In the genomic region with DNA sequence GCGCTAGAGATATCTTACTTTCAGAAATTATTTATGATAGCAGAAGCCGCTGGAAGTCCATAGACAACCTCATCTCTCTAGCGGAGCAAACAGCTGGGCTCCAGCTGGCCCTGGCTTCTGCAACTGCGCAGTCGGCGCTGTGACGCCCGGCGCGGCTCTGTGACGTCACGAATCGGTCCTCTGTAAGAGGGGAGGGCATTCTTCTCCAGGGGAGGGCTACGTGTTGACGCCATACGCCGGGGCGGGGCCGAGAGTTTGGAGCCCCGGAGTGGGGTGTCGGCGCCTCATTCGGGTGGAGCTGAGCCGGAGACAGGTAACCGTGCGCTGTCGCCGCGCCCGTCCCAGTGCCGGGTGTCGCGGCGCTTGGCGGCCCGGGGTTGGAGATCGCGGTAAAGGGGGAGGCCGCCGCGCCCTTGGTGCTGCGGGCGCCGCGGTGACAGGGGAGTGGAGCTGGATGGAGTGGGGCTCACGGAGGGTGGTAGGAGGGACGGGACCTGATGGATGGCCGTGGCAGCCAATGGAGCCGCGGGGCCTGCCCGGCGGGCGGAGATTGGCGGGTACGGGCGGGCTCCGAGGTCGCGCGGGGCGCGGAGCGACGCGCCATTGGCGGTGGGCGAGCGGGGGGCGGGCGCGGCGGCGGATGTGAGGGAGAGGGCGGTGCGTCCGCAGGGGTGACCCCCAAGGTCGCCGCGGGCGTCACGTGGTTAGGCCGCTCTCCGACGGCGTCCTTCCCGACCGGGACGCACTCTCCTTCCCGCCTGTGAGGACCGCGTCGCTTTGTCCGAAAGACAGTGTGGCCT, we compare ENCODE assay signal across 1 cellular context.
TF ChIP-seq lines count a peak whose summit lies in the region.

A gene (plus strand): TSS at position 287 of the 800 bp plus-strand sequence. CDS start 17,717 bp downstream, outside the sequence.

TF ChIP-seq in HepG2, 621 proteins besides CTCF, POLR2A, EP300 and RAD21 (continued from another document and continues in another):
- TF ChIP-seq, protein P1, sequence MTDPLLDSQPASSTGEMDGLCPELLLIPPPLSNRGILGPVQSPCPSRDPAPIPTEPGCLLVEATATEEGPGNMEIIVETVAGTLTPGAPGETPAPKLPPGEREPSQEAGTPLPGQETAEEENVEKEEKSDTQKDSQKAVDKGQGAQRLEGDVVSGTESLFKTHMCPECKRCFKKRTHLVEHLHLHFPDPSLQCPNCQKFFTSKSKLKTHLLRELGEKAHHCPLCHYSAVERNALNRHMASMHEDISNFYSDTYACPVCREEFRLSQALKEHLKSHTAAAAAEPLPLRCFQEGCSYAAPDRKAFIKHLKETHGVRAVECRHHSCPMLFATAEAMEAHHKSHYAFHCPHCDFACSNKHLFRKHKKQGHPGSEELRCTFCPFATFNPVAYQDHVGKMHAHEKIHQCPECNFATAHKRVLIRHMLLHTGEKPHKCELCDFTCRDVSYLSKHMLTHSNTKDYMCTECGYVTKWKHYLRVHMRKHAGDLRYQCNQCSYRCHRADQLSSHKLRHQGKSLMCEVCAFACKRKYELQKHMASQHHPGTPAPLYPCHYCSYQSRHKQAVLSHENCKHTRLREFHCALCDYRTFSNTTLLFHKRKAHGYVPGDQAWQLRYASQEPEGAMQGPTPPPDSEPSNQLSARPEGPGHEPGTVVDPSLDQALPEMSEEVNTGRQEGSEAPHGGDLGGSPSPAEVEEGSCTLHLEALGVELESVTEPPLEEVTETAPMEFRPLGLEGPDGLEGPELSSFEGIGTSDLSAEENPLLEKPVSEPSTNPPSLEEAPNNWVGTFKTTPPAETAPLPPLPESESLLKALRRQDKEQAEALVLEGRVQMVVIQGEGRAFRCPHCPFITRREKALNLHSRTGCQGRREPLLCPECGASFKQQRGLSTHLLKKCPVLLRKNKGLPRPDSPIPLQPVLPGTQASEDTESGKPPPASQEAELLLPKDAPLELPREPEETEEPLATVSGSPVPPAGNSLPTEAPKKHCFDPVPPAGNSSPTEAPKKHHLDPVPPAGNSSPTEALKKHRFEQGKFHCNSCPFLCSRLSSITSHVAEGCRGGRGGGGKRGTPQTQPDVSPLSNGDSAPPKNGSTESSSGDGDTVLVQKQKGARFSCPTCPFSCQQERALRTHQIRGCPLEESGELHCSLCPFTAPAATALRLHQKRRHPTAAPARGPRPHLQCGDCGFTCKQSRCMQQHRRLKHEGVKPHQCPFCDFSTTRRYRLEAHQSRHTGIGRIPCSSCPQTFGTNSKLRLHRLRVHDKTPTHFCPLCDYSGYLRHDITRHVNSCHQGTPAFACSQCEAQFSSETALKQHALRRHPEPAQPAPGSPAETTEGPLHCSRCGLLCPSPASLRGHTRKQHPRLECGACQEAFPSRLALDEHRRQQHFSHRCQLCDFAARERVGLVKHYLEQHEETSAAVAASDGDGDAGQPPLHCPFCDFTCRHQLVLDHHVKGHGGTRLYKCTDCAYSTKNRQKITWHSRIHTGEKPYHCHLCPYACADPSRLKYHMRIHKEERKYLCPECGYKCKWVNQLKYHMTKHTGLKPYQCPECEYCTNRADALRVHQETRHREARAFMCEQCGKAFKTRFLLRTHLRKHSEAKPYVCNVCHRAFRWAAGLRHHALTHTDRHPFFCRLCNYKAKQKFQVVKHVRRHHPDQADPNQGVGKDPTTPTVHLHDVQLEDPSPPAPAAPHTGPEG (CRISPR knock-in tag; IDR thresholded peaks at IDR 0.05), result 0 out of 2 replicates have a peak, but pooled peaks have one; percentile 5
- TF ChIP-seq, protein P2, sequence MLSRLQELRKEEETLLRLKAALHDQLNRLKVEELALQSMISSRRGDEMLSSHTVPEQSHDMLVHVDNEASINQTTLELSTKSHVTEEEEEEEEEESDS (CRISPR knock-in tag; IDR thresholded peaks at IDR 0.05; ENCODE audit: borderline replicate concordance), result no peak
- 0 out of 2 replicates have a peak, but pooled peaks have one; percentile 31 for TF ChIP-seq ZNF713 (CRISPR knock-in tag; IDR thresholded peaks at IDR 0.05)
- peak; percentile 46; the same call in 1 of the 2 replicates for TF ChIP-seq KDM3A (CRISPR knock-in tag; IDR thresholded peaks at IDR 0.05; ENCODE audit: low read depth)
- TF ChIP-seq ZNF251 (CRISPR knock-in tag; IDR thresholded peaks at IDR 0.05), result no peak
- TF ChIP-seq MED8 (CRISPR knock-in tag; IDR thresholded peaks at IDR 0.05; ENCODE audit: insufficient replicate concordance), result peak; percentile 36
- TF ChIP-seq, protein P3, sequence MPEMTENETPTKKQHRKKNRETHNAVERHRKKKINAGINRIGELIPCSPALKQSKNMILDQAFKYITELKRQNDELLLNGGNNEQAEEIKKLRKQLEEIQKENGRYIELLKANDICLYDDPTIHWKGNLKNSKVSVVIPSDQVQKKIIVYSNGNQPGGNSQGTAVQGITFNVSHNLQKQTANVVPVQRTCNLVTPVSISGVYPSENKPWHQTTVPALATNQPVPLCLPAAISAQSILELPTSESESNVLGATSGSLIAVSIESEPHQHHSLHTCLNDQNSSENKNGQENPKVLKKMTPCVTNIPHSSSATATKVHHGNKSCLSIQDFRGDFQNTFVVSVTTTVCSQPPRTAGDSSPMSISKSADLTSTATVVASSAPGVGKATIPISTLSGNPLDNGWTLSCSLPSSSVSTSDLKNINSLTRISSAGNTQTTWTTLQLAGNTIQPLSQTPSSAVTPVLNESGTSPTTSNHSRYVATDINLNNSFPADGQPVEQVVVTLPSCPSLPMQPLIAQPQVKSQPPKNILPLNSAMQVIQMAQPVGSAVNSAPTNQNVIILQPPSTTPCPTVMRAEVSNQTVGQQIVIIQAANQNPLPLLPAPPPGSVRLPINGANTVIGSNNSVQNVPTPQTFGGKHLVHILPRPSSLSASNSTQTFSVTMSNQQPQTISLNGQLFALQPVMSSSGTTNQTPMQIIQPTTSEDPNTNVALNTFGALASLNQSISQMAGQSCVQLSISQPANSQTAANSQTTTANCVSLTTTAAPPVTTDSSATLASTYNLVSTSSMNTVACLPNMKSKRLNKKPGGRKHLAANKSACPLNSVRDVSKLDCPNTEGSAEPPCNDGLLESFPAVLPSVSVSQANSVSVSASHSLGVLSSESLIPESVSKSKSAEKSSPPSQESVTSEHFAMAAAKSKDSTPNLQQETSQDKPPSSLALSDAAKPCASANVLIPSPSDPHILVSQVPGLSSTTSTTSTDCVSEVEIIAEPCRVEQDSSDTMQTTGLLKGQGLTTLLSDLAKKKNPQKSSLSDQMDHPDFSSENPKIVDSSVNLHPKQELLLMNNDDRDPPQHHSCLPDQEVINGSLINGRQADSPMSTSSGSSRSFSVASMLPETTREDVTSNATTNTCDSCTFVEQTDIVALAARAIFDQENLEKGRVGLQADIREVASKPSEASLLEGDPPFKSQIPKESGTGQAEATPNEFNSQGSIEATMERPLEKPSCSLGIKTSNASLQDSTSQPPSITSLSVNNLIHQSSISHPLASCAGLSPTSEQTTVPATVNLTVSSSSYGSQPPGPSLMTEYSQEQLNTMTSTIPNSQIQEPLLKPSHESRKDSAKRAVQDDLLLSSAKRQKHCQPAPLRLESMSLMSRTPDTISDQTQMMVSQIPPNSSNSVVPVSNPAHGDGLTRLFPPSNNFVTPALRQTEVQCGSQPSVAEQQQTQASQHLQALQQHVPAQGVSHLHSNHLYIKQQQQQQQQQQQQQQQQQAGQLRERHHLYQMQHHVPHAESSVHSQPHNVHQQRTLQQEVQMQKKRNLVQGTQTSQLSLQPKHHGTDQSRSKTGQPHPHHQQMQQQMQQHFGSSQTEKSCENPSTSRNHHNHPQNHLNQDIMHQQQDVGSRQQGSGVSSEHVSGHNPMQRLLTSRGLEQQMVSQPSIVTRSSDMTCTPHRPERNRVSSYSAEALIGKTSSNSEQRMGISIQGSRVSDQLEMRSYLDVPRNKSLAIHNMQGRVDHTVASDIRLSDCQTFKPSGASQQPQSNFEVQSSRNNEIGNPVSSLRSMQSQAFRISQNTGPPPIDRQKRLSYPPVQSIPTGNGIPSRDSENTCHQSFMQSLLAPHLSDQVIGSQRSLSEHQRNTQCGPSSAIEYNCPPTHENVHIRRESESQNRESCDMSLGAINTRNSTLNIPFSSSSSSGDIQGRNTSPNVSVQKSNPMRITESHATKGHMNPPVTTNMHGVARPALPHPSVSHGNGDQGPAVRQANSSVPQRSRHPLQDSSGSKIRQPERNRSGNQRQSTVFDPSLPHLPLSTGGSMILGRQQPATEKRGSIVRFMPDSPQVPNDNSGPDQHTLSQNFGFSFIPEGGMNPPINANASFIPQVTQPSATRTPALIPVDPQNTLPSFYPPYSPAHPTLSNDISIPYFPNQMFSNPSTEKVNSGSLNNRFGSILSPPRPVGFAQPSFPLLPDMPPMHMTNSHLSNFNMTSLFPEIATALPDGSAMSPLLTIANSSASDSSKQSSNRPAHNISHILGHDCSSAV (CRISPR knock-in tag; IDR thresholded peaks at IDR 0.05; ENCODE audit: borderline replicate concordance), result peak; percentile 79; the same call in 1 of the 2 replicates
- TF ChIP-seq SRY (CRISPR knock-in tag; IDR thresholded peaks at IDR 0.05), result no peak; the same call in 1 of the 2 replicates
- TF ChIP-seq NR2C2 (CRISPR knock-in tag; IDR thresholded peaks at IDR 0.05; ENCODE audit: borderline replicate concordance), result peak; percentile 91
- TF ChIP-seq ZNF256 (CRISPR knock-in tag; conservative IDR thresholded peaks at IDR 0.05), result 0 out of 2 replicates have a peak, but pooled peaks have one; percentile 38
- TF ChIP-seq, protein P4, sequence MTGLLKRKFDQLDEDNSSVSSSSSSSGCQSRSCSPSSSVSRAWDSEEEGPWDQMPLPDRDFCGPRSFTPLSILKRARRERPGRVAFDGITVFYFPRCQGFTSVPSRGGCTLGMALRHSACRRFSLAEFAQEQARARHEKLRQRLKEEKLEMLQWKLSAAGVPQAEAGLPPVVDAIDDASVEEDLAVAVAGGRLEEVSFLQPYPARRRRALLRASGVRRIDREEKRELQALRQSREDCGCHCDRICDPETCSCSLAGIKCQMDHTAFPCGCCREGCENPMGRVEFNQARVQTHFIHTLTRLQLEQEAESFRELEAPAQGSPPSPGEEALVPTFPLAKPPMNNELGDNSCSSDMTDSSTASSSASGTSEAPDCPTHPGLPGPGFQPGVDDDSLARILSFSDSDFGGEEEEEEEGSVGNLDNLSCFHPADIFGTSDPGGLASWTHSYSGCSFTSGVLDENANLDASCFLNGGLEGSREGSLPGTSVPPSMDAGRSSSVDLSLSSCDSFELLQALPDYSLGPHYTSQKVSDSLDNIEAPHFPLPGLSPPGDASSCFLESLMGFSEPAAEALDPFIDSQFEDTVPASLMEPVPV (CRISPR knock-in tag; IDR thresholded peaks at IDR 0.05), result no peak; the same call in 1 of the 2 replicates
- TF ChIP-seq, protein P5, sequence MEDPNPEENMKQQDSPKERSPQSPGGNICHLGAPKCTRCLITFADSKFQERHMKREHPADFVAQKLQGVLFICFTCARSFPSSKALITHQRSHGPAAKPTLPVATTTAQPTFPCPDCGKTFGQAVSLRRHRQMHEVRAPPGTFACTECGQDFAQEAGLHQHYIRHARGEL (CRISPR knock-in tag; IDR thresholded peaks at IDR 0.05), result no peak
- TF ChIP-seq DMAP1 (CRISPR knock-in tag; IDR thresholded peaks at IDR 0.05), result peak; percentile 77
- peak; percentile 38; the same call in 1 of the 2 replicates for TF ChIP-seq KAT7 (CRISPR knock-in tag; IDR thresholded peaks at IDR 0.05; ENCODE audit: borderline replicate concordance)
- peak; percentile 71 for TF ChIP-seq XRCC5 (optimal IDR thresholded peaks at IDR 0.05; ENCODE audit: low read length)
- 0 out of 2 replicates have a peak, but pooled peaks have one; percentile 31 for TF ChIP-seq ZNF12 (CRISPR knock-in tag; IDR thresholded peaks at IDR 0.05)
- TF ChIP-seq, protein P6, sequence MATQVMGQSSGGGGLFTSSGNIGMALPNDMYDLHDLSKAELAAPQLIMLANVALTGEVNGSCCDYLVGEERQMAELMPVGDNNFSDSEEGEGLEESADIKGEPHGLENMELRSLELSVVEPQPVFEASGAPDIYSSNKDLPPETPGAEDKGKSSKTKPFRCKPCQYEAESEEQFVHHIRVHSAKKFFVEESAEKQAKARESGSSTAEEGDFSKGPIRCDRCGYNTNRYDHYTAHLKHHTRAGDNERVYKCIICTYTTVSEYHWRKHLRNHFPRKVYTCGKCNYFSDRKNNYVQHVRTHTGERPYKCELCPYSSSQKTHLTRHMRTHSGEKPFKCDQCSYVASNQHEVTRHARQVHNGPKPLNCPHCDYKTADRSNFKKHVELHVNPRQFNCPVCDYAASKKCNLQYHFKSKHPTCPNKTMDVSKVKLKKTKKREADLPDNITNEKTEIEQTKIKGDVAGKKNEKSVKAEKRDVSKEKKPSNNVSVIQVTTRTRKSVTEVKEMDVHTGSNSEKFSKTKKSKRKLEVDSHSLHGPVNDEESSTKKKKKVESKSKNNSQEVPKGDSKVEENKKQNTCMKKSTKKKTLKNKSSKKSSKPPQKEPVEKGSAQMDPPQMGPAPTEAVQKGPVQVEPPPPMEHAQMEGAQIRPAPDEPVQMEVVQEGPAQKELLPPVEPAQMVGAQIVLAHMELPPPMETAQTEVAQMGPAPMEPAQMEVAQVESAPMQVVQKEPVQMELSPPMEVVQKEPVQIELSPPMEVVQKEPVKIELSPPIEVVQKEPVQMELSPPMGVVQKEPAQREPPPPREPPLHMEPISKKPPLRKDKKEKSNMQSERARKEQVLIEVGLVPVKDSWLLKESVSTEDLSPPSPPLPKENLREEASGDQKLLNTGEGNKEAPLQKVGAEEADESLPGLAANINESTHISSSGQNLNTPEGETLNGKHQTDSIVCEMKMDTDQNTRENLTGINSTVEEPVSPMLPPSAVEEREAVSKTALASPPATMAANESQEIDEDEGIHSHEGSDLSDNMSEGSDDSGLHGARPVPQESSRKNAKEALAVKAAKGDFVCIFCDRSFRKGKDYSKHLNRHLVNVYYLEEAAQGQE (IDR thresholded peaks at IDR 0.05; ENCODE audit: borderline replicate concordance in 1 of 2, low read depth in 1 of 2, low read length in 2 of 2), result peak in 1 of 2 experiments; percentile 42; a peak in 1 of 4 replicates
- TF ChIP-seq FOSL1 (CRISPR knock-in tag; IDR thresholded peaks at IDR 0.05; ENCODE audit: borderline replicate concordance), result no peak
- TF ChIP-seq, protein P7, sequence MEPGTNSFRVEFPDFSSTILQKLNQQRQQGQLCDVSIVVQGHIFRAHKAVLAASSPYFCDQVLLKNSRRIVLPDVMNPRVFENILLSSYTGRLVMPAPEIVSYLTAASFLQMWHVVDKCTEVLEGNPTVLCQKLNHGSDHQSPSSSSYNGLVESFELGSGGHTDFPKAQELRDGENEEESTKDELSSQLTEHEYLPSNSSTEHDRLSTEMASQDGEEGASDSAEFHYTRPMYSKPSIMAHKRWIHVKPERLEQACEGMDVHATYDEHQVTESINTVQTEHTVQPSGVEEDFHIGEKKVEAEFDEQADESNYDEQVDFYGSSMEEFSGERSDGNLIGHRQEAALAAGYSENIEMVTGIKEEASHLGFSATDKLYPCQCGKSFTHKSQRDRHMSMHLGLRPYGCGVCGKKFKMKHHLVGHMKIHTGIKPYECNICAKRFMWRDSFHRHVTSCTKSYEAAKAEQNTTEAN (CRISPR knock-in tag; conservative IDR thresholded peaks at IDR 0.05), result peak; percentile 25; the same call in 1 of the 2 replicates
